ENCODE assay signal across 11 cellular contexts in the genomic region with DNA sequence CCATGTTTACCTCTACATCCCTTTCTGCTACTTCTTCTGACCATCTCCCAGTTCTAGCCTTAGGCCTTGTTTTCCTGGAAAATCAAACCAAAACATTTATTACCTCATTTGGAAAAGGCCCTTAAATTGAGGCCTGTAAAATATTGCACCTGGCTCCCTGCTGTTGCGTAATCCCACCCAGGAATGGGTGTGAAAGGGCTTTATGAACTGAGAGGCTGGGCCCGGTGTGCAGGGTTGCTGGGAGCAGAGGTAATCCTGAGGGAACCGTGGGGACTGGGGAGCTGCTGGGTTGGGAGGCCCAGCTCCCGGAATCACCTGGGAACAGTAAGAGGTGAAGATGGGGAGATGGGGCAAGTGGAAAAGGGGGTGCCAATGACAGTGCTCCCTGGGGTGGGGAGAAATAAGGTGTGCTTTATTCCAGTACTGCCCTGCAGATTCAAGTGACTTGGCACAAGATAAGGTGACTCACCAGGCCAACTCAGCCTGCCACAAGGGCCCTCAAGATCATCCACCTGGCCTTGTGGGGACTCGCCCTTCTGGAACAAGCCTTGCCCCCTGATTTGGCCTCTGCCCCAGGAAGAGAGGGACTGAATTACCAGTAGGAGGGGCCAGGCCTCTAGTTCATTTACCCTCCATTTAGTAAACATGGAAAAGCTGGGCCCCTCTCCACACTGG. TPM values are rescaled to one million over a fixed set of nuclear protein-coding genes. Genes with fewer than 3 reads are reported as not detected.
A peak's percentile ranks its signal among the peaks of the same experiment; 100 is the strongest.
DNase-seq lines count a peak whose midpoint lies in the region; ATAC-seq and TF ChIP-seq lines count a peak whose summit lies in the region.
"Had no signal": no experiment of that assay in that cellular context is flagged by ENCODE, and none has a peak within 500 bp of the region (broad histone marks: within the 10 kb centered on the region; RNA-seq: fewer than 3 reads in every experiment).

No MANE protein-coding gene starts in this region.

- no peaks in the 10 kb centered on the region for H3K27me3 ChIP-seq in IMR-90 (ENCODE audit: control insufficient read depth, insufficient read depth, low read length)
- H3K27me3 ChIP-seq in breast epithelium, result no peaks in the 10 kb centered on the region
- no peaks in the 10 kb centered on the region for H3K27me3 ChIP-seq in mucosa of rectum (ENCODE audit: control insufficient read depth in 2 of 2, insufficient read depth in 2 of 2, low read length in 2 of 2)

- H3K14ac ChIP-seq in IMR-90 (replicated peaks; ENCODE audit: low read depth, low read length), result no peak overlapping the region

- H3K36me3 ChIP-seq in IMR-90 (ENCODE audit: control insufficient read depth, insufficient read depth, low read length) (no peaks in the 10 kb centered on the region), breast epithelium (no peaks in the 10 kb centered on the region), mucosa of rectum (ENCODE audit: control insufficient read depth in 2 of 2, insufficient read depth in 2 of 2, low read length in 2 of 2) (peaks cover 0 to 2% of the 10 kb centered on the region in 2 donors)

- H3K23ac ChIP-seq in IMR-90 (ENCODE audit: low read depth, low read length), result no peak overlapping the region

- H4K8ac ChIP-seq in IMR-90 (ENCODE audit: low read depth in 2 of 2, low read length in 2 of 2), result no peak overlapping the region

- TF ChIP-seq POLR2A in IMR-90 (IDR thresholded peaks at IDR 0.05; ENCODE audit: low read depth, low read length) (no peak), breast epithelium (IDR thresholded peaks at IDR 0.05) (no peak)

- TF ChIP-seq RAD21 in IMR-90 (IDR thresholded peaks at IDR 0.05; ENCODE audit: low read length), result no peak

- H2AFZ ChIP-seq in IMR-90 (replicated peaks; ENCODE audit: low read length, poor library complexity), result no peak overlapping the region

- no peaks in the 10 kb centered on the region for H4K20me1 ChIP-seq in IMR-90 (ENCODE audit: insufficient read depth, low read length)

- H2AK5ac ChIP-seq in IMR-90 (ENCODE audit: low read depth, low read length), result no peak overlapping the region

- 20% methylated on average over 1 of the region's 5 CpGs; no CpG with 5 or more reads in 1 of the 2 experiments for WGBS in IMR-90 (ENCODE audit: extremely low coverage in 2 of 2, insufficient read length in 1 of 2), 2 experiments

- BruUV-seq in IMR-90 (replicated peaks; lab: Mats Ljungman, UMichigan), result no TSS peak

- TF ChIP-seq CTCF in C4-2B (conservative IDR thresholded peaks at IDR 0.05), result no peak
- no peak for TF ChIP-seq CTCF in IMR-90 (conservative IDR thresholded peaks at IDR 0.05; ENCODE audit: low read depth, low read length)
- TF ChIP-seq CTCF in breast epithelium (IDR thresholded peaks at IDR 0.05), result no peak

- no peak overlapping the region for H3K4me3 ChIP-seq in IMR-90 (ENCODE audit: insufficient read depth, low read depth, low read length)
- H3K4me3 ChIP-seq in breast epithelium, result no peak overlapping the region
- peak overlapping the region in 1 of 2 donors; percentile 2 for H3K4me3 ChIP-seq in mucosa of rectum (ENCODE audit: low read length in 2 of 2)

- H3K79me1 ChIP-seq in IMR-90 (ENCODE audit: low read depth in 1 of 2, low read length in 2 of 2), result no peaks in the 10 kb centered on the region

- no peak overlapping the region for H3K56ac ChIP-seq in IMR-90 (ENCODE audit: extremely low read depth, insufficient read depth, low read length)

- POLR2A ChIA-PET in IMR-90 (lab: Charles Lee; ENCODE audit: unreplicated experiment), result no interaction called here

- no peak overlapping the region for H2AK9ac ChIP-seq in IMR-90 (replicated peaks; ENCODE audit: low read depth, low read length, poor library complexity)

- dilution Hi-C loops in IMR-90 (cut with HindIII; ENCODE audit: low sequenced_read_pairs, unreplicated experiment), result no loop called here

- H3K27ac ChIP-seq in C4-2B (peak overlapping the region; percentile 2; the same call in 1 of the 2 replicates), IMR-90 (ENCODE audit: insufficient read depth, low read length) (no peak overlapping the region), breast epithelium (peak overlapping the region; percentile 19 to 70), mucosa of rectum (ENCODE audit: low read depth in 2 of 2, low read length in 2 of 2) (peak overlapping the region; percentile 95 to 96)

- H4K91ac ChIP-seq in IMR-90 (ENCODE audit: insufficient read depth, low read depth, low read length), result no peak overlapping the region

- CTCF ChIA-PET in IMR-90 (lab: Yijun Ruan, JAX), result no interaction called here

- no peak overlapping the region for H2BK120ac ChIP-seq in IMR-90 (ENCODE audit: low read depth, low read length)

- H3K4ac ChIP-seq in IMR-90 (ENCODE audit: low read depth, low read length), result no peak overlapping the region

- intact Hi-C loops in IMR-90 (cut with micrococcal nuclease), result no loop called here
- intact Hi-C loops in breast epithelium (cut with DNase I; ENCODE audit: low total_unique reads), result no loop called here

- H4K5ac ChIP-seq in IMR-90 (ENCODE audit: low read depth, low read length), result no peak overlapping the region

- no peak overlapping the region for H2BK20ac ChIP-seq in IMR-90 (ENCODE audit: low read depth, low read length)

- DNase-seq in IMR-90 (no peak), breast epithelium (ENCODE audit: low spot score in 2 of 2) (no peak), NCI-H774 (lab: John Stamatoyannopoulos, UW) (no peak), DMS 273 (lab: John Stamatoyannopoulos, UW; ENCODE audit: unreplicated experiment) (no peak)
- DNase-seq in stimulated activated CD8-positive, alpha-beta memory T cell treated with anti-CD3 and anti-CD28 coated beads, Interleukin-4, amount 100 ng/mL, for 48 hours, result no peak
- DNase-seq: Kasumi-1; naive thymus-derived CD8-positive, alpha-beta T cell; NCI-H2171 treated with DMSO at 0.1 percent for 48 hours had no signal

- ATAC-seq in IMR-90 (ENCODE audit: low read depth), result no peak
- no peak for ATAC-seq in GM19035 (IDR thresholded peaks at IDR 0.05; ENCODE audit: unreplicated experiment)
- ATAC-seq: naive thymus-derived CD8-positive, alpha-beta T cell had no signal

- no peak overlapping the region for H3K18ac ChIP-seq in IMR-90 (ENCODE audit: low read depth, low read length)

- no peak overlapping the region for H2BK5ac ChIP-seq in IMR-90 (ENCODE audit: low read depth, low read length, poor library complexity, severe bottlenecking)

- H3K9me3 ChIP-seq in IMR-90 (ENCODE audit: control insufficient read depth, insufficient read depth, low read length) (no peaks in the 10 kb centered on the region), breast epithelium (no peaks in the 10 kb centered on the region), mucosa of rectum (ENCODE audit: control insufficient read depth in 2 of 2, low read length in 2 of 2) (no peaks in the 10 kb centered on the region)

- H2BK15ac ChIP-seq in IMR-90 (ENCODE audit: low read depth, low read length), result no peak overlapping the region

- H3K9me1 ChIP-seq in IMR-90 (ENCODE audit: insufficient read depth, low read length), result no peaks in the 10 kb centered on the region

- in situ Hi-C loops in IMR-90 (cut with MboI; ENCODE audit: low sequenced_read_pairs), result no loop called here

- H3K4me2 ChIP-seq in IMR-90 (ENCODE audit: low read depth, low read length), result no peak overlapping the region

- H3K4me1 ChIP-seq in IMR-90 (ENCODE audit: control insufficient read depth, insufficient read depth, low read length), result no peaks in the 10 kb centered on the region
- H3K4me1 ChIP-seq in breast epithelium, result no peaks in the 10 kb centered on the region
- peaks cover 48 to 59% of the 10 kb centered on the region in 2 donors for H3K4me1 ChIP-seq in mucosa of rectum (ENCODE audit: control insufficient read depth in 2 of 2, insufficient read depth in 2 of 2, low read length in 2 of 2)

- H3K9ac ChIP-seq in IMR-90 (ENCODE audit: low read depth, low read length) (no peak overlapping the region), mucosa of rectum (ENCODE audit: low read depth in 1 of 2, low read length in 2 of 2) (peak overlapping the region; percentile 56 to 73)

TF ChIP-seq in IMR-90, 13 proteins besides CTCF, POLR2A, EP300 and RAD21:
- no peak for TF ChIP-seq MAFK (IDR thresholded peaks at IDR 0.05; ENCODE audit: low read depth, low read length)
- peak; percentile 73 for TF ChIP-seq CEBPB (IDR thresholded peaks at IDR 0.05; ENCODE audit: low read depth, low read length)
- TF ChIP-seq USF2 (IDR thresholded peaks at IDR 0.05; ENCODE audit: low read depth, low read length), result no peak
- TF ChIP-seq SMC3 (IDR thresholded peaks at IDR 0.05; ENCODE audit: low read depth, low read length), result no peak
- no peak for TF ChIP-seq ELK1 (IDR thresholded peaks at IDR 0.05; ENCODE audit: borderline replicate concordance, low read depth, low read length)
TF ChIP-seq in IMR-90: peak in this region for 1.

RNA-seq across cellular contexts. Expression of gene KCNK5, which starts 44.2 kb away (rescaled TPM):
- total RNA-seq in IMR-90 (2012; rRNA removed) (not detected in 2 replicates), breast epithelium (10 to 100 TPM in 1 of 3 donors, 1 to 10 TPM in 2; 1.8 to 20.6 (median 4.3) TPM)
- not detected in 2 replicates for polyA plus RNA-seq in IMR-90 (2012; rRNA removed)
- 0.05 TPM in 1 of 2 replicates, not detected in the other for polyA plus RNA-seq in IMR-90 (2012; cell fraction: cytosol; rRNA removed)
- not detected in 2 replicates for polyA plus RNA-seq in IMR-90 (2012; cell fraction: nucleus; rRNA removed; ENCODE audit: low replicate concordance)
- polyA plus RNA-seq: naive thymus-derived CD8-positive, alpha-beta T cell had no signal
